ENCODE assay signal across 1 cellular context in genomic region chr1:42456754-42457089, GRCh38.
TF ChIP-seq lines count a peak whose summit lies in the region.

No MANE protein-coding gene starts in this region.

TF ChIP-seq in HEK293, 187 proteins besides CTCF, POLR2A, EP300 and RAD21 (continued from another document):
- TF ChIP-seq ZNF449 (tag by site-specific recombination; IDR thresholded peaks at IDR 0.05) (0 out of 2 replicates have a peak, but pooled peaks have one; percentile 6), ZNF366 (tag by site-specific recombination; conservative IDR thresholded peaks at IDR 0.05) (no peak), ZNF518A (tag by site-specific recombination; conservative IDR thresholded peaks at IDR 0.05; ENCODE audit: low read depth) (peak; percentile 39; the same call in 1 of the 2 replicates), OVOL3 (tag by site-specific recombination; IDR thresholded peaks at IDR 0.05) (no peak; the same call in 1 of the 2 replicates), GLI4 (tag by site-specific recombination; IDR thresholded peaks at IDR 0.05) (peak; percentile 9; the same call in 1 of the 2 replicates), ZNF521 (tag by site-specific recombination; IDR thresholded peaks at IDR 0.05) (no peak), ZNF777 (tag by site-specific recombination; IDR thresholded peaks at IDR 0.05; ENCODE audit: borderline replicate concordance) (no peak), ZSCAN18 (tag by site-specific recombination; IDR thresholded peaks at IDR 0.05) (no peak), ZNF221 (tag by site-specific recombination; IDR thresholded peaks at IDR 0.05; ENCODE audit: borderline replicate concordance) (no peak), ZBTB17 (tag by site-specific recombination; IDR thresholded peaks at IDR 0.05) (peak; percentile 67), ZXDB (tag by site-specific recombination; IDR thresholded peaks at IDR 0.05) (peak; percentile 12; the same call in 1 of the 2 replicates), INSM2 (tag by site-specific recombination; IDR thresholded peaks at IDR 0.05) (no peak), ZSCAN16 (tag by site-specific recombination; IDR thresholded peaks at IDR 0.05) (peak; percentile 77), ZNF704 (tag by site-specific recombination; IDR thresholded peaks at IDR 0.05) (no peak), ZNF76 (tag by site-specific recombination; IDR thresholded peaks at IDR 0.05; ENCODE audit: borderline replicate concordance, low read depth) (peak; percentile 25; the same call in 1 of the 2 replicates), ZNF248 (tag by site-specific recombination; IDR thresholded peaks at IDR 0.05) (no peak), TRIM28 (IDR thresholded peaks at IDR 0.05; ENCODE audit: borderline replicate concordance, low read length) (0 out of 2 replicates have a peak, but pooled peaks have one; percentile 51), ZNF416 (tag by site-specific recombination; IDR thresholded peaks at IDR 0.05) (no peak), ZNF433 (tag by site-specific recombination; IDR thresholded peaks at IDR 0.05; ENCODE audit: low read depth) (no peak), OSR2 (tag by site-specific recombination; IDR thresholded peaks at IDR 0.05) (no peak), IKZF3 (tag by site-specific recombination; IDR thresholded peaks at IDR 0.05) (no peak), YY1 (tag by site-specific recombination; IDR thresholded peaks at IDR 0.05) (peak; percentile 23; the same call in 1 of the 2 replicates), ZNF692 (tag by site-specific recombination; IDR thresholded peaks at IDR 0.05) (0 out of 2 replicates have a peak, but pooled peaks have one; percentile 22), ZNF501 (tag by site-specific recombination; IDR thresholded peaks at IDR 0.05) (peak; percentile 84; the same call in 1 of the 2 replicates), ZNF292 (tag by site-specific recombination; IDR thresholded peaks at IDR 0.05; ENCODE audit: borderline replicate concordance, low read depth) (no peak), MZF1 (tag by site-specific recombination; IDR thresholded peaks at IDR 0.05; ENCODE audit: borderline replicate concordance) (no peak), ZBTB11 (tag by site-specific recombination; conservative IDR thresholded peaks at IDR 0.05; ENCODE audit: low read depth) (peak; percentile 62), KLF8 (tag by site-specific recombination; IDR thresholded peaks at IDR 0.05) (no peak), ZNF335 (tag by site-specific recombination; conservative IDR thresholded peaks at IDR 0.05) (peak; percentile 84), SCRT2 (tag by site-specific recombination; IDR thresholded peaks at IDR 0.05) (peak; percentile 72), ZNF10 (tag by site-specific recombination; IDR thresholded peaks at IDR 0.05) (no peak), ZNF2 (tag by site-specific recombination; IDR thresholded peaks at IDR 0.05) (peak; percentile 24; the same call in 1 of the 2 replicates), ZNF311 (tag by site-specific recombination; IDR thresholded peaks at IDR 0.05; ENCODE audit: borderline replicate concordance) (no peak)
TF ChIP-seq in HEK293: peak in this region for 20.
